ENCODE assay signal across 8 cellular contexts in genomic region chr1:182084487-182085316, GRCh38. TPM values are rescaled to one million over a fixed set of nuclear protein-coding genes. Genes with fewer than 3 reads are reported as not detected.
DNase-seq lines count a peak whose midpoint lies in the region; ATAC-seq and TF ChIP-seq lines count a peak whose summit lies in the region.

No MANE protein-coding gene starts in this region.

- WGBS in sigmoid colon, 2 donors = 11 to 16% methylated on average over 8 of the region's 8 CpGs

- TF ChIP-seq CTCF in HEK293 (tag by site-specific recombination; IDR thresholded peaks at IDR 0.05) (peak; percentile 68; the same call in 1 of the 2 replicates), ascending aorta (IDR thresholded peaks at IDR 0.05) (peak; percentile 82 to 84 (median 82)), sigmoid colon (IDR thresholded peaks at IDR 0.05) (peak; percentile 78 to 92 (median 90))

- no peak for ATAC-seq in HG03521 (IDR thresholded peaks at IDR 0.05; ENCODE audit: unreplicated experiment)

- H3K27me3 ChIP-seq in ascending aorta = no peaks in the 10 kb centered on the region
- H3K27me3 ChIP-seq in sigmoid colon = no peaks in the 10 kb centered on the region

- POLR2A ChIA-PET in HEK293 (lab: Yijun Ruan, JAX) = interaction anchor here (1.0 kb wide), 3 partner anchors 58 to 311 kb away, joined by 3 to 7 read pairs (median 6); partner anchors contain the start of gene GLUL

- CTCF ChIA-PET in HEK293 (lab: Yijun Ruan, JAX) = interaction anchor here (0.5 to 4.9 kb wide), 44 partner anchors 9 to 1515 kb away, joined by 3 to 80 read pairs (median 4); partner anchors contain the start of genes GLUL and RGS16

- H3K36me3 ChIP-seq in HEK293 (ENCODE audit: control insufficient read depth in 2 of 2, insufficient read depth in 1 of 2, low read length in 2 of 2) = no peaks in the 10 kb centered on the region
- H3K36me3 ChIP-seq in ascending aorta = no peaks in the 10 kb centered on the region
- H3K36me3 ChIP-seq in sigmoid colon = no peaks in the 10 kb centered on the region

- intact Hi-C loops in ascending aorta (cut with DNase I) = loop anchor here (1.0 to 10.0 kb wide), 5 partner anchors 58 to 698 kb away; no protein-coding TSS in a partner anchor
- intact Hi-C loops in sigmoid colon (cut with DNase I) = loop anchor here (1.0 to 10.0 kb wide), 5 partner anchors 58 to 698 kb away; no protein-coding TSS in a partner anchor

- DNase-seq in ELF-1 (ENCODE audit: low read depth, low spot score) (peak; percentile 96), NCI-H146 treated with DMSO at 0.1 percent for 48 hours (lab: John Stamatoyannopoulos, UW; ENCODE audit: unreplicated experiment) (peak; percentile 7), T-helper 22 cell (ENCODE audit: low read depth) (peak; percentile 48), ascending aorta (ENCODE audit: low spot score in 2 of 2) (peak; percentile 63 to 93), hepatic stellate cell (ENCODE audit: low spot score) (peak; percentile 66), sigmoid colon (peak; percentile 93)

- H3K9me3 ChIP-seq in HEK293 (ENCODE audit: control insufficient read depth, insufficient read depth, low read depth, low read length) = no peaks in the 10 kb centered on the region
- no peaks in the 10 kb centered on the region for H3K9me3 ChIP-seq in ascending aorta
- no peaks in the 10 kb centered on the region for H3K9me3 ChIP-seq in sigmoid colon

- no peak for TF ChIP-seq EP300 in sigmoid colon (IDR thresholded peaks at IDR 0.05)

- H3K4me1 ChIP-seq in HEK293 (ENCODE audit: control insufficient read depth, insufficient read depth, low read length) = no peaks in the 10 kb centered on the region
- no peaks in the 10 kb centered on the region for H3K4me1 ChIP-seq in ascending aorta
- peaks cover 0 to 9% (median 3%) of the 10 kb centered on the region in 4 donors for H3K4me1 ChIP-seq in sigmoid colon

- TF ChIP-seq POLR2A in sigmoid colon (IDR thresholded peaks at IDR 0.05) = no peak

- no peak overlapping the region for H3K27ac ChIP-seq in HEK293 (ENCODE audit: extremely low read depth, low read depth, low read length)
- no peak overlapping the region for H3K27ac ChIP-seq in ascending aorta
- peak overlapping the region in 2 of 4 donors; percentile 45 to 50 for H3K27ac ChIP-seq in sigmoid colon

- no peak overlapping the region for H3K4me3 ChIP-seq in HEK293 (ENCODE audit: low read depth, low read length)
- no peak overlapping the region for H3K4me3 ChIP-seq in ascending aorta
- no peak overlapping the region for H3K4me3 ChIP-seq in sigmoid colon

TF ChIP-seq in HEK293, 187 proteins besides CTCF, POLR2A, EP300 and RAD21 (continues in another document):
- peak; percentile 32; the same call in 1 of the 2 replicates for TF ChIP-seq ZIC2 (tag by site-specific recombination; IDR thresholded peaks at IDR 0.05)
- 0 out of 2 replicates have a peak, but pooled peaks have one; percentile 30 for TF ChIP-seq GLIS1 (tag by site-specific recombination; IDR thresholded peaks at IDR 0.05)
- TF ChIP-seq ZNF23 (tag by site-specific recombination; IDR thresholded peaks at IDR 0.05; ENCODE audit: borderline replicate concordance) = no peak
- TF ChIP-seq MZF1 (tag by site-specific recombination; IDR thresholded peaks at IDR 0.05; ENCODE audit: borderline replicate concordance) = no peak
- TF ChIP-seq ZFP69B (tag by site-specific recombination; IDR thresholded peaks at IDR 0.05) = no peak
- no peak for TF ChIP-seq ZBTB8A (tag by site-specific recombination; IDR thresholded peaks at IDR 0.05)
- no peak for TF ChIP-seq GFI1B (tag by site-specific recombination; IDR thresholded peaks at IDR 0.05)
- no peak for TF ChIP-seq ZBTB21 (tag by site-specific recombination; IDR thresholded peaks at IDR 0.05)
- TF ChIP-seq ZNF76 (tag by site-specific recombination; IDR thresholded peaks at IDR 0.05; ENCODE audit: borderline replicate concordance, low read depth) = no peak
- TF ChIP-seq, protein P1, sequence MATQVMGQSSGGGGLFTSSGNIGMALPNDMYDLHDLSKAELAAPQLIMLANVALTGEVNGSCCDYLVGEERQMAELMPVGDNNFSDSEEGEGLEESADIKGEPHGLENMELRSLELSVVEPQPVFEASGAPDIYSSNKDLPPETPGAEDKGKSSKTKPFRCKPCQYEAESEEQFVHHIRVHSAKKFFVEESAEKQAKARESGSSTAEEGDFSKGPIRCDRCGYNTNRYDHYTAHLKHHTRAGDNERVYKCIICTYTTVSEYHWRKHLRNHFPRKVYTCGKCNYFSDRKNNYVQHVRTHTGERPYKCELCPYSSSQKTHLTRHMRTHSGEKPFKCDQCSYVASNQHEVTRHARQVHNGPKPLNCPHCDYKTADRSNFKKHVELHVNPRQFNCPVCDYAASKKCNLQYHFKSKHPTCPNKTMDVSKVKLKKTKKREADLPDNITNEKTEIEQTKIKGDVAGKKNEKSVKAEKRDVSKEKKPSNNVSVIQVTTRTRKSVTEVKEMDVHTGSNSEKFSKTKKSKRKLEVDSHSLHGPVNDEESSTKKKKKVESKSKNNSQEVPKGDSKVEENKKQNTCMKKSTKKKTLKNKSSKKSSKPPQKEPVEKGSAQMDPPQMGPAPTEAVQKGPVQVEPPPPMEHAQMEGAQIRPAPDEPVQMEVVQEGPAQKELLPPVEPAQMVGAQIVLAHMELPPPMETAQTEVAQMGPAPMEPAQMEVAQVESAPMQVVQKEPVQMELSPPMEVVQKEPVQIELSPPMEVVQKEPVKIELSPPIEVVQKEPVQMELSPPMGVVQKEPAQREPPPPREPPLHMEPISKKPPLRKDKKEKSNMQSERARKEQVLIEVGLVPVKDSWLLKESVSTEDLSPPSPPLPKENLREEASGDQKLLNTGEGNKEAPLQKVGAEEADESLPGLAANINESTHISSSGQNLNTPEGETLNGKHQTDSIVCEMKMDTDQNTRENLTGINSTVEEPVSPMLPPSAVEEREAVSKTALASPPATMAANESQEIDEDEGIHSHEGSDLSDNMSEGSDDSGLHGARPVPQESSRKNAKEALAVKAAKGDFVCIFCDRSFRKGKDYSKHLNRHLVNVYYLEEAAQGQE (tag by site-specific recombination; IDR thresholded peaks at IDR 0.05) = no peak
- peak; percentile 34; the same call in 1 of the 2 replicates for TF ChIP-seq GLIS2 (tag by site-specific recombination; IDR thresholded peaks at IDR 0.05)
- no peak for TF ChIP-seq ZNF391 (tag by site-specific recombination; IDR thresholded peaks at IDR 0.05; ENCODE audit: borderline replicate concordance, low read depth)
- TF ChIP-seq ZNF148 (tag by site-specific recombination; IDR thresholded peaks at IDR 0.05; ENCODE audit: borderline replicate concordance) = no peak
- no peak for TF ChIP-seq ZNF747 (tag by site-specific recombination; IDR thresholded peaks at IDR 0.05)
- no peak for TF ChIP-seq AEBP2 (tag by site-specific recombination; IDR thresholded peaks at IDR 0.05; ENCODE audit: borderline replicate concordance)
- TF ChIP-seq, protein P2, sequence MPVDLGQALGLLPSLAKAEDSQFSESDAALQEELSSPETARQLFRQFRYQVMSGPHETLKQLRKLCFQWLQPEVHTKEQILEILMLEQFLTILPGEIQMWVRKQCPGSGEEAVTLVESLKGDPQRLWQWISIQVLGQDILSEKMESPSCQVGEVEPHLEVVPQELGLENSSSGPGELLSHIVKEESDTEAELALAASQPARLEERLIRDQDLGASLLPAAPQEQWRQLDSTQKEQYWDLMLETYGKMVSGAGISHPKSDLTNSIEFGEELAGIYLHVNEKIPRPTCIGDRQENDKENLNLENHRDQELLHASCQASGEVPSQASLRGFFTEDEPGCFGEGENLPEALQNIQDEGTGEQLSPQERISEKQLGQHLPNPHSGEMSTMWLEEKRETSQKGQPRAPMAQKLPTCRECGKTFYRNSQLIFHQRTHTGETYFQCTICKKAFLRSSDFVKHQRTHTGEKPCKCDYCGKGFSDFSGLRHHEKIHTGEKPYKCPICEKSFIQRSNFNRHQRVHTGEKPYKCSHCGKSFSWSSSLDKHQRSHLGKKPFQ (tag by site-specific recombination; IDR thresholded peaks at IDR 0.05) = no peak
- TF ChIP-seq ZNF157 (tag by site-specific recombination; IDR thresholded peaks at IDR 0.05) = no peak
- TF ChIP-seq ZBTB48 (tag by site-specific recombination; IDR thresholded peaks at IDR 0.05) = no peak
- no peak for TF ChIP-seq ZNF324 (tag by site-specific recombination; IDR thresholded peaks at IDR 0.05)
- TF ChIP-seq IKZF3 (tag by site-specific recombination; IDR thresholded peaks at IDR 0.05) = no peak

RNA-seq across cellular contexts. Expression of gene ZNF648, which starts 23.2 kb away (rescaled TPM):
- total RNA-seq in ascending aorta (not detected), sigmoid colon (under 1 TPM in 1 of 4 donors, not detected in 3; under 0.01 TPM)
- polyA plus RNA-seq in sigmoid colon = under 1 TPM in 1 of 3 donors, not detected in 2; 0.04 TPM

Comparison
In these comparisons a context has a peak if more than half of its experiments do, and no peak if none do; other contexts are left out.
1. DNase-seq: peak in every context shown above with its lines; median percentile 96 in ELF-1; 93 in sigmoid colon; 78 in ascending aorta; 66 in hepatic stellate cell; 48 in T-helper 22 cell; 7 in NCI-H146 treated with DMSO at 0.1 percent for 48 hours.